Comparison of ENCODE assay signal across 15 cellular contexts in genomic region chr12:19712041-19712440, GRCh38.
DNase-seq lines count a peak whose midpoint lies in the region; TF ChIP-seq lines count a peak whose summit lies in the region.
"Had no signal": no experiment of that assay in that cellular context is flagged by ENCODE, and none has a peak within 500 bp of the region (broad histone marks: within the 10 kb centered on the region; RNA-seq: fewer than 3 reads in every experiment).

No MANE protein-coding gene starts in this region.

- no peak overlapping the region for H3K27ac Mint-ChIP-seq in type B pancreatic cell
- H3K27ac Mint-ChIP-seq in activated CD4-positive, alpha-beta T cell treated with anti-CD3 and anti-CD28 coated beads, Interleukin-2, amount 10 ng/mL, durations not matched to agents 24 days and 14 days, result no peak overlapping the region
- H3K27ac Mint-ChIP-seq: mesothelial cell of epicardium; stimulated activated memory B cell treated with anti-CD40 and anti-IgM and Interleukin-4, amounts not matched to agents 10 μg/mL and 1 μg/mL and 100 μg/mL, for 72 hours had no signal

- CTCF ChIA-PET in AG04449 (lab: Yijun Ruan, JAX), result interaction anchor here (1.2 kb wide), 1 partner anchor 17 kb away, joined by 3 read pairs; no protein-coding TSS in a partner anchor

- POLR2A ChIA-PET in AG04449 (lab: Yijun Ruan, JAX), result no interaction called here

- no peaks in the 10 kb centered on the region for H3K27me3 Mint-ChIP-seq in type B pancreatic cell
- H3K27me3 Mint-ChIP-seq in activated CD4-positive, alpha-beta T cell treated with anti-CD3 and anti-CD28 coated beads, Interleukin-2, amount 10 ng/mL, durations not matched to agents 24 days and 14 days, result no peaks in the 10 kb centered on the region
- H3K27me3 Mint-ChIP-seq: stimulated activated memory B cell treated with anti-CD40 and anti-IgM and Interleukin-4, amounts not matched to agents 10 μg/mL and 1 μg/mL and 100 μg/mL, for 72 hours had no signal

- in situ Hi-C loops in astrocyte of the cerebellum (cut with HindIII; ENCODE audit: low sequenced_read_pairs), result no loop called here

- DNase-seq in AG04449 (ENCODE audit: low read depth, low spot score) (peak; percentile 67), HT1080 (ENCODE audit: low read depth) (peak; percentile 87), astrocyte of the cerebellum (ENCODE audit: low read depth) (peak; percentile 76), iris pigment epithelial cell (ENCODE audit: low read depth) (peak; percentile 95), type B pancreatic cell (ENCODE audit: extremely low spot score, unreplicated experiment) (no peak), SKM-1 treated with dmso at 0.1 percent for 144 hours (lab: John Stamatoyannopoulos, UW; ENCODE audit: unreplicated experiment) (no peak), medulla oblongata (ENCODE audit: extremely low spot score) (no peak)
- DNase-seq in activated CD4-positive, alpha-beta T cell treated with anti-CD3 and anti-CD28 coated beads, Interleukin-2, amount 10 ng/mL, durations not matched to agents 24 days and 14 days, result no peak
- DNase-seq: activated effector memory CD4-positive, alpha-beta T cell treated with Interleukin-2 at 50 U/mL for 16 hours; COR-L47; NCI-H526; spleen; T1000 had no signal

- TF ChIP-seq CTCF in AG04449 (IDR thresholded peaks at IDR 0.05; ENCODE audit: insufficient read depth, low read length, missing control alignments), result no peak
- no peak for TF ChIP-seq CTCF in astrocyte of the cerebellum (IDR thresholded peaks at IDR 0.05; ENCODE audit: low read depth, low read length, missing control alignments)
- TF ChIP-seq CTCF in type B pancreatic cell (conservative IDR thresholded peaks at IDR 0.05), result no peak

- H3K4me3 ChIP-seq in AG04449 (ENCODE audit: low read depth, low read length) (no peak overlapping the region), astrocyte of the cerebellum (ENCODE audit: low read depth, low read length) (no peak overlapping the region)
- H3K4me3 ChIP-seq: spleen had no signal

- no peak overlapping the region for H3K4me3 Mint-ChIP-seq in type B pancreatic cell
- H3K4me3 Mint-ChIP-seq in activated CD4-positive, alpha-beta T cell treated with anti-CD3 and anti-CD28 coated beads, Interleukin-2, amount 10 ng/mL, durations not matched to agents 24 days and 14 days, result no peak overlapping the region
- H3K4me3 Mint-ChIP-seq: mesothelial cell of epicardium; stimulated activated memory B cell treated with anti-CD40 and anti-IgM and Interleukin-4, amounts not matched to agents 10 μg/mL and 1 μg/mL and 100 μg/mL, for 72 hours had no signal

- H3K9me3 Mint-ChIP-seq in type B pancreatic cell, result peaks cover 9% of the 10 kb centered on the region
- peaks cover 20% of the 10 kb centered on the region for H3K9me3 Mint-ChIP-seq in activated CD4-positive, alpha-beta T cell treated with anti-CD3 and anti-CD28 coated beads, Interleukin-2, amount 10 ng/mL, durations not matched to agents 24 days and 14 days

- H3K36me3 Mint-ChIP-seq in type B pancreatic cell, result peaks cover 3% of the 10 kb centered on the region
- H3K36me3 Mint-ChIP-seq in activated CD4-positive, alpha-beta T cell treated with anti-CD3 and anti-CD28 coated beads, Interleukin-2, amount 10 ng/mL, durations not matched to agents 24 days and 14 days (ENCODE audit: low read depth), result no peaks in the 10 kb centered on the region
- H3K36me3 Mint-ChIP-seq: stimulated activated memory B cell treated with anti-CD40 and anti-IgM and Interleukin-4, amounts not matched to agents 10 μg/mL and 1 μg/mL and 100 μg/mL, for 72 hours had no signal

- intact Hi-C loops in activated CD4-positive, alpha-beta T cell treated with anti-CD3 and anti-CD28 coated beads, Interleukin-2, amount 10 ng/mL, durations not matched to agents 24 days and 14 days (cut with micrococcal nuclease), result no loop called here

- H3K4me1 Mint-ChIP-seq in type B pancreatic cell (ENCODE audit: unreplicated experiment), result peaks cover 4% of the 10 kb centered on the region
- H3K4me1 Mint-ChIP-seq in activated CD4-positive, alpha-beta T cell treated with anti-CD3 and anti-CD28 coated beads, Interleukin-2, amount 10 ng/mL, durations not matched to agents 24 days and 14 days, result peaks cover 3% of the 10 kb centered on the region
- H3K4me1 Mint-ChIP-seq: mesothelial cell of epicardium; stimulated activated memory B cell treated with anti-CD40 and anti-IgM and Interleukin-4, amounts not matched to agents 10 μg/mL and 1 μg/mL and 100 μg/mL, for 72 hours had no signal

Comparison
In these comparisons a context has a peak if more than half of its experiments do, and no peak if none do; other contexts are left out.
1. DNase-seq: peak in AG04449 (single experiment), HT1080 (single experiment), astrocyte of the cerebellum (single experiment) and iris pigment epithelial cell (single experiment); none in type B pancreatic cell (single experiment), SKM-1 treated with dmso at 0.1 percent for 144 hours (single experiment), medulla oblongata (single experiment) and activated CD4-positive, alpha-beta T cell treated with anti-CD3 and anti-CD28 coated beads, Interleukin-2, amount 10 ng/mL, durations not matched to agents 24 days and 14 days (single experiment).